15 cellular contexts compared by ENCODE assay signal in genomic region chr5:171407234-171407633, GRCh38. TPM values are rescaled to one million over a fixed set of nuclear protein-coding genes. Genes with fewer than 3 reads are reported as not detected.
DNase-seq lines count a peak whose midpoint lies in the region; ATAC-seq, FAIRE-seq and TF ChIP-seq lines count a peak whose summit lies in the region.
"Had no signal": no experiment of that assay in that cellular context is flagged by ENCODE, and none has a peak within 500 bp of the region (broad histone marks: within the 10 kb centered on the region; RNA-seq: fewer than 3 reads in every experiment).

No MANE protein-coding gene starts in this region.

- no peaks in the 10 kb centered on the region for H3K9me3 ChIP-seq in HepG2 (ENCODE audit: low read length)
- no peaks in the 10 kb centered on the region for H3K9me3 ChIP-seq in right lobe of liver
- H3K9me3 ChIP-seq in mesodermal cell (ENCODE audit: control insufficient read depth, low read length) = no peaks in the 10 kb centered on the region
- H3K9me3 ChIP-seq in esophagus squamous epithelium = no peaks in the 10 kb centered on the region

- no peaks in the 10 kb centered on the region for H3K9me3 Mint-ChIP-seq in HFFc6
- no peaks in the 10 kb centered on the region for H3K9me3 Mint-ChIP-seq in activated naive CD8-positive, alpha-beta T cell treated with anti-CD3 and anti-CD28 coated beads for 36 hours
- H3K9me3 Mint-ChIP-seq: H9 had no signal

- H3K4me2 ChIP-seq in HepG2 (ENCODE audit: low read depth, low read length) = no peak overlapping the region

- peaks cover 72% of the 10 kb centered on the region for H4K20me1 ChIP-seq in HepG2 (ENCODE audit: insufficient read depth, low read length)

- peak overlapping the region; percentile 36 for H3K27ac Mint-ChIP-seq in HFFc6
- H3K27ac Mint-ChIP-seq in activated naive CD8-positive, alpha-beta T cell treated with anti-CD3 and anti-CD28 coated beads for 36 hours = peak overlapping the region; percentile 51

- no peak for TF ChIP-seq EP300 in HepG2 (IDR thresholded peaks at IDR 0.05; ENCODE audit: low read depth in 2 of 2, low read length in 2 of 2)
- no peak for TF ChIP-seq EP300 in HepG2 (CRISPR knock-in tag; IDR thresholded peaks at IDR 0.05; ENCODE audit: borderline replicate concordance)

- H3K36me3 ChIP-seq in HepG2 (replicated peaks in 1 of 2; ENCODE audit: control insufficient read depth in 1 of 2, insufficient read depth in 2 of 2, low read length in 2 of 2) (peaks cover 15 to 63% of the 10 kb centered on the region in 2 experiments), right lobe of liver (peaks cover 0 to 66% (median 38%) of the 10 kb centered on the region in 4 donors), mesodermal cell (ENCODE audit: control insufficient read depth, insufficient read depth, low read length) (peaks cover 72% of the 10 kb centered on the region), esophagus squamous epithelium (peaks cover 6 to 77% (median 41%) of the 10 kb centered on the region in 3 donors), H7 (replicated peaks; ENCODE audit: control insufficient read depth, insufficient read depth, low read length) (peaks cover 40% of the 10 kb centered on the region)

- H3K27me3 ChIP-seq in HepG2 (ENCODE audit: control insufficient read depth in 1 of 2, insufficient read depth in 2 of 2, low read length in 2 of 2) = no peaks in the 10 kb centered on the region
- H3K27me3 ChIP-seq in right lobe of liver = no peaks in the 10 kb centered on the region
- no peaks in the 10 kb centered on the region for H3K27me3 ChIP-seq in esophagus squamous epithelium
- H3K27me3 ChIP-seq in H7 (ENCODE audit: control insufficient read depth, insufficient read depth, low read length) = no peaks in the 10 kb centered on the region

- no peak for ATAC-seq in HepG2
- ATAC-seq in right lobe of liver = no peak

- intact Hi-C loops in HepG2 (cut with micrococcal nuclease; ENCODE audit: unreplicated experiment) (no loop called here), right lobe of liver (cut with DNase I) (no loop called here), esophagus squamous epithelium (cut with DNase I) (no loop called here)

- POLR2A ChIA-PET in HepG2 (lab: Yijun Ruan, JAX) = no interaction called here

- DNase-seq in HepG2 (ENCODE audit: low spot score) (no peak), right lobe of liver (no peak), HFFc6 (no peak), esophagus squamous epithelium (lab: John Stamatoyannopoulos, UW) (no peak), H7 (no peak)
- no peak for DNase-seq in activated naive CD8-positive, alpha-beta T cell treated with anti-CD3 and anti-CD28 coated beads for 36 hours
- DNase-seq: H9, IMR-90, MV-4-11, NCI-H1436 treated with DMSO at 0.1 percent for 48 hours, NCI-H2081 treated with DMSO at 0.1 percent for 48 hours, NCI-H524, RPMI8226 had no signal

- H3K4me1 Mint-ChIP-seq in HFFc6 (ENCODE audit: low read depth) = peaks cover 60% of the 10 kb centered on the region
- H3K4me1 Mint-ChIP-seq in activated naive CD8-positive, alpha-beta T cell treated with anti-CD3 and anti-CD28 coated beads for 36 hours = peaks cover 41% of the 10 kb centered on the region

- H3K4me3 ChIP-seq in HepG2 (replicated peaks in 1 of 3; ENCODE audit: insufficient read depth in 1 of 3, low read depth in 2 of 3, low read length in 3 of 3) (no peak overlapping the region), right lobe of liver (no peak overlapping the region), mesodermal cell (ENCODE audit: extremely low read depth, insufficient read depth, low read length, poor library complexity, severe bottlenecking) (no peak overlapping the region), esophagus squamous epithelium (no peak overlapping the region), H7 (ENCODE audit: insufficient read depth, low read depth, low read length) (no peak overlapping the region)

- BruUV-seq in HepG2 (replicated peaks; lab: Mats Ljungman, UMichigan) = no TSS peak

- FAIRE-seq in HepG2 (lab: Jason Lieb, UNC) = no peak

- no peak overlapping the region for H3K9ac ChIP-seq in HepG2 (ENCODE audit: insufficient read depth, low read depth, low read length)

- no peak overlapping the region; the same call in 1 of the 2 replicates for H3K4me3 Mint-ChIP-seq in HFFc6
- H3K4me3 Mint-ChIP-seq in activated naive CD8-positive, alpha-beta T cell treated with anti-CD3 and anti-CD28 coated beads for 36 hours = no peak overlapping the region
- H3K4me3 Mint-ChIP-seq: H9 had no signal

- peaks cover 9% of the 10 kb centered on the region for H3K27me3 Mint-ChIP-seq in HFFc6 (ENCODE audit: insufficient read depth)
- peaks cover 3% of the 10 kb centered on the region for H3K27me3 Mint-ChIP-seq in activated naive CD8-positive, alpha-beta T cell treated with anti-CD3 and anti-CD28 coated beads for 36 hours

- no peak for TF ChIP-seq RAD21 in HepG2 (CRISPR knock-in tag; IDR thresholded peaks at IDR 0.05)

- no peak overlapping the region for H2AFZ ChIP-seq in HepG2 (ENCODE audit: low read length)

- no peak for TF ChIP-seq CTCF in HepG2 (CRISPR knock-in tag; IDR thresholded peaks at IDR 0.05)
- TF ChIP-seq CTCF in right lobe of liver (IDR thresholded peaks at IDR 0.05) = no peak
- no peak for TF ChIP-seq CTCF in HFFc6 (IDR thresholded peaks at IDR 0.05)
- no peak for TF ChIP-seq CTCF in esophagus squamous epithelium (IDR thresholded peaks at IDR 0.05)

- peaks cover 52% of the 10 kb centered on the region for H3K79me2 ChIP-seq in HepG2 (ENCODE audit: insufficient read depth, low read length)

- CTCF ChIA-PET in HepG2 (lab: Yijun Ruan, JAX; ENCODE audit: low intra/inter-chr PET ratio, low total read pairs) = no interaction called here

- H3K36me3 Mint-ChIP-seq in HFFc6 (ENCODE audit: low read depth) = peaks cover 62% of the 10 kb centered on the region
- H3K36me3 Mint-ChIP-seq in activated naive CD8-positive, alpha-beta T cell treated with anti-CD3 and anti-CD28 coated beads for 36 hours = peaks cover 68% of the 10 kb centered on the region

- in situ Hi-C loops in HepG2 (cut with HindIII; ENCODE audit: extremely low pct_ligation_motif_present, low pct_unique_long_range_greater_than_20kb) = no loop called here

- 96% methylated on average over 4 of the region's 4 CpGs for WGBS in HepG2 (ENCODE audit: low lambda C conversion rate)
- WGBS in right lobe of liver (ENCODE audit: insufficient coverage, low coverage, low lambda C conversion rate, missing lambda C conversion rate) = 69% methylated on average over 4 of the region's 4 CpGs
- WGBS in mesodermal cell (ENCODE audit: insufficient coverage in 2 of 2), 2 experiments = 95% methylated on average over 3 to 4 of the region's 4 CpGs
- WGBS in esophagus squamous epithelium, 2 donors = 74 to 83% methylated on average over 4 of the region's 4 CpGs

- no peak for TF ChIP-seq POLR2A in HepG2 (IDR thresholded peaks at IDR 0.05; ENCODE audit: insufficient read depth in 1 of 2, low read depth in 2 of 2, low read length in 2 of 2)
- TF ChIP-seq POLR2A in right lobe of liver (IDR thresholded peaks at IDR 0.05) = no peak
- TF ChIP-seq POLR2A in esophagus squamous epithelium (IDR thresholded peaks at IDR 0.05) = no peak

- H3K4me1 ChIP-seq in HepG2 (ENCODE audit: insufficient read depth, low read length) = peaks cover 10% of the 10 kb centered on the region
- no peaks in the 10 kb centered on the region for H3K4me1 ChIP-seq in right lobe of liver
- H3K4me1 ChIP-seq in mesodermal cell (ENCODE audit: control insufficient read depth, insufficient read depth, low read length, poor library complexity, severe bottlenecking) = peaks cover 4% of the 10 kb centered on the region
- peaks cover 0 to 20% (median 0%) of the 10 kb centered on the region in 3 donors for H3K4me1 ChIP-seq in esophagus squamous epithelium

- H3K27ac ChIP-seq in HepG2 (ENCODE audit: extremely low read length, insufficient read depth, low read length) = no peak overlapping the region
- H3K27ac ChIP-seq in right lobe of liver = no peak overlapping the region
- H3K27ac ChIP-seq in mesodermal cell (ENCODE audit: low read depth, low read length, severe bottlenecking) = peak overlapping the region; percentile 3
- H3K27ac ChIP-seq in esophagus squamous epithelium = no peak overlapping the region

RNA-seq across cellular contexts. Expression of gene FGF18, which starts 12.2 kb away (rescaled TPM):
- total RNA-seq in HepG2 (2016; rRNA removed; fragmentation: Illumina TruSeq; extraction: Trizol) = not detected in 2 replicates
- total RNA-seq in HepG2 (2016; cell fraction: cytosol; rRNA removed; fragmentation: Illumina TruSeq; extraction: Trizol; ENCODE audit: low read depth) = not detected in 2 replicates
- not detected in 2 replicates for total RNA-seq in HepG2 (2016; cell fraction: insoluble cytoplasmic fraction; rRNA removed; fragmentation: Illumina TruSeq; extraction: Trizol)
- not detected in 2 replicates for total RNA-seq in HepG2 (2016; cell fraction: membrane; rRNA removed; fragmentation: Illumina TruSeq; extraction: Trizol)
- total RNA-seq in HepG2 (2016; cell fraction: nucleus; rRNA removed; fragmentation: Illumina TruSeq; extraction: Trizol) = not detected in 2 replicates
- 0.04 TPM in 1 of 2 replicates, not detected in the other for polyA plus RNA-seq in HepG2 (2011; rRNA removed)
- polyA plus RNA-seq in HepG2 (2011; cell fraction: cytosol; rRNA removed) = not detected in 2 replicates
- polyA plus RNA-seq in HepG2 (2011; cell fraction: nucleus; rRNA removed) = 0.05 and 0.24 TPM in 2 replicates
- polyA plus RNA-seq in HepG2 (2012) = 0.08 TPM in 1 of 2 replicates, not detected in the other
- 0.06 TPM in 1 of 2 replicates, not detected in the other for polyA plus RNA-seq in HepG2 (2016; cell fraction: cytosol; fragmentation: Illumina TruSeq; extraction: Trizol; ENCODE audit: low read depth)
- not detected in 2 replicates for polyA plus RNA-seq in HepG2 (2016; cell fraction: insoluble cytoplasmic fraction; fragmentation: Illumina TruSeq; extraction: Trizol; ENCODE audit: low read depth)
- polyA plus RNA-seq in HepG2 (2016; cell fraction: membrane; fragmentation: Illumina TruSeq; extraction: Trizol; ENCODE audit: low read depth) = 0.09 TPM in 1 of 2 replicates, not detected in the other
- polyA plus RNA-seq in HepG2 (2016; cell fraction: nucleus; fragmentation: Illumina TruSeq; extraction: Trizol; ENCODE audit: insufficient read depth, low read depth) = not detected in 2 replicates
- polyA minus RNA-seq in HepG2 (2011; rRNA and poly(A)+ RNA removed; ENCODE audit: low replicate concordance) = not detected in 2 replicates
- polyA minus RNA-seq in HepG2 (2011; cell fraction: cytosol; rRNA and poly(A)+ RNA removed) = not detected in 2 replicates
- polyA minus RNA-seq in HepG2 (2011; cell fraction: nucleus; rRNA and poly(A)+ RNA removed) = not detected in 2 replicates
- total RNA-seq in right lobe of liver = under 1 TPM in 1 of 6 experiments, not detected in 5; 0.12 TPM
- total RNA-seq in HFFc6 (2021; fragmentation: NEBNext Ultra II Directional; extraction: Animal tissue kit (Norgen Biotek cat#: 25700)) = under 1 TPM in 2 of 6 experiments, not detected in 4; 0.16 to 0.17 TPM
- total RNA-seq in activated naive CD8-positive, alpha-beta T cell treated with anti-CD3 and anti-CD28 coated beads for 36 hours = under 1 TPM; 0.21 to 0.28 TPM
- 0.22 TPM for polyA plus RNA-seq in mesodermal cell (2013, experiment 1 of 2)
- 0.30 TPM for polyA plus RNA-seq in mesodermal cell (2013, experiment 2 of 2)
- total RNA-seq in esophagus squamous epithelium = under 1 TPM in 3 of 4 donors, not detected in 1; 0.15 to 0.29 (median 0.19) TPM
- total RNA-seq in H7 (2014; rRNA removed; shearing (Covaris generic)) = 1.9 TPM in 2 replicates
- total RNA-seq: IMR-90 had no signal
- polyA plus RNA-seq: BJ had no signal

RNA-seq across cellular contexts. Expression of gene NPM1, which starts 19.6 kb away (rescaled TPM):
- 3,353 and 5,553 TPM in 2 replicates for total RNA-seq in HepG2 (2016; rRNA removed; fragmentation: Illumina TruSeq; extraction: Trizol)
- 762 and 941 TPM in 2 replicates for total RNA-seq in HepG2 (2016; cell fraction: cytosol; rRNA removed; fragmentation: Illumina TruSeq; extraction: Trizol; ENCODE audit: low read depth)
- 3,423 and 5,528 TPM in 2 replicates for total RNA-seq in HepG2 (2016; cell fraction: insoluble cytoplasmic fraction; rRNA removed; fragmentation: Illumina TruSeq; extraction: Trizol)
- total RNA-seq in HepG2 (2016; cell fraction: membrane; rRNA removed; fragmentation: Illumina TruSeq; extraction: Trizol) = 1,613 and 2,053 TPM in 2 replicates
- total RNA-seq in HepG2 (2016; cell fraction: nucleus; rRNA removed; fragmentation: Illumina TruSeq; extraction: Trizol) = 1,233 and 1,301 TPM in 2 replicates
- 1,684 and 2,047 TPM in 2 replicates for polyA plus RNA-seq in HepG2 (2011; rRNA removed)
- 2,726 and 4,334 TPM in 2 replicates for polyA plus RNA-seq in HepG2 (2011; cell fraction: cytosol; rRNA removed)
- 901 and 998 TPM in 2 replicates for polyA plus RNA-seq in HepG2 (2011; cell fraction: nucleus; rRNA removed)
- 3,095 and 3,791 TPM in 2 replicates for polyA plus RNA-seq in HepG2 (2012)
- 990 and 1,054 TPM in 2 replicates for polyA plus RNA-seq in HepG2 (2016; cell fraction: cytosol; fragmentation: Illumina TruSeq; extraction: Trizol; ENCODE audit: low read depth)
- 5,889 and 6,211 TPM in 2 replicates for polyA plus RNA-seq in HepG2 (2016; cell fraction: insoluble cytoplasmic fraction; fragmentation: Illumina TruSeq; extraction: Trizol; ENCODE audit: low read depth)
- 1,669 and 1,931 TPM in 2 replicates for polyA plus RNA-seq in HepG2 (2016; cell fraction: membrane; fragmentation: Illumina TruSeq; extraction: Trizol; ENCODE audit: low read depth)
- polyA plus RNA-seq in HepG2 (2016; cell fraction: nucleus; fragmentation: Illumina TruSeq; extraction: Trizol; ENCODE audit: insufficient read depth, low read depth) = 1,818 and 1,822 TPM in 2 replicates
- polyA minus RNA-seq in HepG2 (2011; rRNA and poly(A)+ RNA removed; ENCODE audit: low replicate concordance) = 1,398 and 1,793 TPM in 2 replicates
- 3,161 and 4,136 TPM in 2 replicates for polyA minus RNA-seq in HepG2 (2011; cell fraction: cytosol; rRNA and poly(A)+ RNA removed)
- 529 and 590 TPM in 2 replicates for polyA minus RNA-seq in HepG2 (2011; cell fraction: nucleus; rRNA and poly(A)+ RNA removed)
- total RNA-seq in right lobe of liver = 100 to 1,000 TPM; 196 to 310 (median 258) TPM
- 1,000 to 10,000 TPM; 1,557 to 2,328 (median 1,897) TPM for total RNA-seq in HFFc6 (2021; fragmentation: NEBNext Ultra II Directional; extraction: Animal tissue kit (Norgen Biotek cat#: 25700))
- 1,000 to 10,000 TPM; 4,728 to 4,890 TPM for total RNA-seq in activated naive CD8-positive, alpha-beta T cell treated with anti-CD3 and anti-CD28 coated beads for 36 hours
- polyA plus RNA-seq in mesodermal cell (2013, experiment 1 of 2) = 2,493 TPM
- 2,739 TPM for polyA plus RNA-seq in mesodermal cell (2013, experiment 2 of 2)
- 1,000 to 10,000 TPM in 1 of 4 donors, 100 to 1,000 TPM in 3; 394 to 1,052 (median 904) TPM for total RNA-seq in esophagus squamous epithelium
- 2,089 and 3,527 TPM in 2 replicates for total RNA-seq in H7 (2014; rRNA removed; shearing (Covaris generic))
